ENCODE assay signal across 8 cellular contexts in the genomic region with DNA sequence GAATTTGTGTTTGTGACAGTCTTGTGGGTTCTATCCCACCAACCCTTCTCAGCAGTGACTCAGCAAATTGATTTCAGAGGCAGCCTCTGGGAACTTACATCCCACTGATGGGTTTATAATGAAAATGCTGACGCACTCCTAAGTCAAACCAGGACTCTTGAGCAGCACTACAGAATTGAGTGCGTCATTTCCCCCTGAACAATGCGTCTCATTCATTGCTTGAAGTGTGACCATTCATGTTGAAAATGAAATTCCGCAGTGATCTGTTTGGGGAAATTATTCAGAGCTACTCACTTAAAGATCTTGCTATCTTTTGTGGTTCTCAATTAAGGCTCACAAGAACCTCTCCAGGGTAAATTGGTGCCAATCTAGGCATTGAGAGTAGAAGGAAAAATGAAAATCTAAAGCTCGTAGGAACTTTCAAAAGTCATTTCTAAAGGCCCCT.
DNase-seq lines count a peak whose midpoint lies in the region; ATAC-seq, FAIRE-seq and TF ChIP-seq lines count a peak whose summit lies in the region.

No MANE protein-coding gene starts in this region.

- ATAC-seq in GM21390 (IDR thresholded peaks at IDR 0.05; ENCODE audit: unreplicated experiment) (peak; percentile 98), HG03521 (IDR thresholded peaks at IDR 0.05; ENCODE audit: unreplicated experiment) (peak; percentile 94)

- TF ChIP-seq POLR2A in GM12891 (IDR thresholded peaks at IDR 0.05; ENCODE audit: low read depth, low read length), result no peak

- FAIRE-seq in GM12891 (lab: Jason Lieb, UNC), result no peak

- DNase-seq in GM12891 (ENCODE audit: insufficient read length, low spot score) (no peak), foreskin melanocyte (peak; percentile 98), AG08396 (ENCODE audit: low spot score) (no peak), KBM-7 (no peak), globus pallidus (ENCODE audit: low spot score) (no peak), NCI-H82 treated with DMSO at 0.1 percent for 48 hours (lab: John Stamatoyannopoulos, UW; ENCODE audit: unreplicated experiment) (no peak)

- in situ Hi-C loops in KBM-7 (cut with MboI; ENCODE audit: low pct_unique_long_range_greater_than_20kb, low sequenced_read_pairs), result no loop called here

TF ChIP-seq in GM12891, 5 proteins besides CTCF, POLR2A, EP300 and RAD21:
- TF ChIP-seq TAF1 (IDR thresholded peaks at IDR 0.05; ENCODE audit: low read depth, low read length), result no peak
- TF ChIP-seq POU2F2 (IDR thresholded peaks at IDR 0.05; ENCODE audit: low read depth, low read length), result 0 out of 2 replicates have a peak, but pooled peaks have one; percentile 48
TF ChIP-seq in GM12891: peak in this region for 1.
